ENCODE assay signal across 9 cellular contexts in the genomic region with DNA sequence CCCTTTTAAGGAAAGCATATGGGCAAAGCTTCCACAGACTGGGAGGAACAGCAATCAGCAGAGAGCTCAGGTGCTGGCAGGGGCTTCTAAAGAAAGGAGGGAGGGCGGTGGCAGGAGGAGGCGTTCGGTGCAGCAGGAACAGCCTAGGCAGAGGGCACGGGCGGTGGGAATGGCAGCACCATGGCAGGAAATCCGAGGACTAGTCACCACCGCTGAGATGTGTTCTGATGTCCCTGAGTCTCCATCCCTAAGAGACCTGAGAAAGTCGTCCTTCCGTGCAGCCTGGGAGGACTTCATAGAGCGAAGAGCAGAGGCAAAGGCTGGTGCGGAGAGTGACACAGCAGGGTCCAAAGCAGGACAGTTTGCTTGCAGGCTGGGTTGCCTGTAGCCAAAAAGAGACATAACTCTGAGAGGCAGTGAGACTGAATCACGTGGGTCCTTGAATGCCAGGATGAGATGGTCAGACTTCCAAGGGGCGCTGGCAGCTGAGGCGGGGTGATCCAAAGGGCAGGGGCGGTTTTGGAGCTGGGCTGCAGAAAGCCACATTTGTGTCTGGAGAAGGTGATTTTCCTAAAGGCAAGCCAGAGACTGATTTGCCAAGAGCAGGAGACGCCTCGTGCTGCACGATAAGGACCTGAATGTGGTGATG. TPM values are rescaled to one million over a fixed set of nuclear protein-coding genes. Genes with fewer than 3 reads are reported as not detected.
DNase-seq lines count a peak whose midpoint lies in the region; FAIRE-seq and TF ChIP-seq lines count a peak whose summit lies in the region.
"Had no signal": no experiment of that assay in that cellular context is flagged by ENCODE, and none has a peak within 500 bp of the region (broad histone marks: within the 10 kb centered on the region; RNA-seq: fewer than 3 reads in every experiment).

No MANE protein-coding gene starts in this region.

- no peak overlapping the region for H3K27ac Mint-ChIP-seq in T-helper 1 cell treated with Interleukin-12 subunit alpha and Interleukin-12 subunit beta and Interleukin-4 antibody, amounts not matched to agents 30 μg/mL and 1 μg/mL, for 36 hours

- no peaks in the 10 kb centered on the region for H3K9me2 ChIP-seq in OCI-LY7 (ENCODE audit: insufficient read depth, low read length)

- peak overlapping the region; percentile 88 for H3K4me2 ChIP-seq in OCI-LY7 (ENCODE audit: low read length)

- H3K4me3 Mint-ChIP-seq in T-helper 1 cell treated with Interleukin-12 subunit alpha and Interleukin-12 subunit beta and Interleukin-4 antibody, amounts not matched to agents 30 μg/mL and 1 μg/mL, for 36 hours, result peak overlapping the region; percentile 45

- peaks cover 9% of the 10 kb centered on the region for H3K4me1 Mint-ChIP-seq in T-helper 1 cell treated with Interleukin-12 subunit alpha and Interleukin-12 subunit beta and Interleukin-4 antibody, amounts not matched to agents 30 μg/mL and 1 μg/mL, for 36 hours (ENCODE audit: low read depth)

- H3K79me2 ChIP-seq in OCI-LY7 (ENCODE audit: insufficient read depth, low read depth, low read length), result no peaks in the 10 kb centered on the region; the same call in 1 of the 2 replicates

- peak overlapping the region; percentile 82 for H3K4me3 ChIP-seq in OCI-LY7 (ENCODE audit: low read depth, low read length, poor library complexity, severe bottlenecking)
- no peak overlapping the region for H3K4me3 ChIP-seq in fibroblast of villous mesenchyme (ENCODE audit: low read depth, low read length)
- no peak overlapping the region for H3K4me3 ChIP-seq in small intestine (ENCODE audit: low read depth in 1 of 2, low read length in 2 of 2)

- DNase-seq in T-helper 1 cell, result no peak
- no peak for DNase-seq in OCI-LY7 (ENCODE audit: low spot score)
- DNase-seq in fibroblast of villous mesenchyme (ENCODE audit: low read depth), result peak; percentile 3
- peak; percentile 37 for DNase-seq in small intestine
- no peak for DNase-seq in NCI-H748 treated with DMSO at 0.1 percent for 48 hours (lab: John Stamatoyannopoulos, UW)
- DNase-seq in NCI-H524 (lab: John Stamatoyannopoulos, UW), result no peak
- DNase-seq in NCI-H1436 (lab: John Stamatoyannopoulos, UW), result no peak
- DNase-seq: upper lobe of left lung had no signal

- peak overlapping the region; percentile 81 for H3K27ac ChIP-seq in OCI-LY7 (ENCODE audit: low read depth, low read length, poor library complexity, severe bottlenecking)
- H3K27ac ChIP-seq in small intestine (ENCODE audit: low read depth in 1 of 2, low read length in 1 of 2), result peak overlapping the region; percentile 13 to 19

- intact Hi-C loops in OCI-LY7 (cut with micrococcal nuclease; ENCODE audit: unreplicated experiment), result no loop called here

- CTCF ChIA-PET in OCI-LY7 (lab: Charles Lee; ENCODE audit: unreplicated experiment), result interaction anchor here (2.6 kb wide), 1 partner anchor 9 kb away, joined by 13 read pairs; no protein-coding TSS in a partner anchor

- H3K27me3 ChIP-seq in small intestine (ENCODE audit: control insufficient read depth in 2 of 2, insufficient read depth in 2 of 2, low read length in 2 of 2), result no peaks in the 10 kb centered on the region

- H2AFZ ChIP-seq in OCI-LY7 (ENCODE audit: low read length), result no peak overlapping the region

- H3K36me3 ChIP-seq in OCI-LY7 (ENCODE audit: insufficient read depth, low read length) (no peaks in the 10 kb centered on the region), small intestine (ENCODE audit: control insufficient read depth in 2 of 2, insufficient read depth in 2 of 2, low read length in 2 of 2) (no peaks in the 10 kb centered on the region)
- H3K36me3 ChIP-seq: upper lobe of left lung had no signal

- peaks cover 20% of the 10 kb centered on the region for H3K27me3 Mint-ChIP-seq in T-helper 1 cell treated with Interleukin-12 subunit alpha and Interleukin-12 subunit beta and Interleukin-4 antibody, amounts not matched to agents 30 μg/mL and 1 μg/mL, for 36 hours (ENCODE audit: low read depth)

- POLR2A ChIA-PET in OCI-LY7 (lab: Charles Lee), result interaction anchor here (1.3 to 7.2 kb wide), 7 partner anchors 11 to 178 kb away, joined by 3 to 113 read pairs (median 6); no protein-coding TSS in a partner anchor

- H3K4me1 ChIP-seq in OCI-LY7 (ENCODE audit: insufficient read depth, low read length, poor library complexity, severe bottlenecking), result peaks cover 50% of the 10 kb centered on the region
- peaks cover 0 to 7% of the 10 kb centered on the region in 2 donors for H3K4me1 ChIP-seq in small intestine (ENCODE audit: control insufficient read depth in 2 of 2, insufficient read depth in 1 of 2, low read depth in 1 of 2, low read length in 1 of 2)

- 12 to 31% (median 17%) methylated on average over 18 of the region's 18 CpGs for WGBS in small intestine, 3 donors

- BruUV-seq in OCI-LY7 (replicated peaks; lab: Mats Ljungman, UMichigan), result no TSS peak

- no peaks in the 10 kb centered on the region for H4K20me1 ChIP-seq in OCI-LY7 (ENCODE audit: insufficient read depth, low read length)

- H3K9me3 ChIP-seq in OCI-LY7 (ENCODE audit: low read length) (no peaks in the 10 kb centered on the region), small intestine (ENCODE audit: control insufficient read depth, low read depth) (no peaks in the 10 kb centered on the region)
- H3K9me3 ChIP-seq: upper lobe of left lung had no signal

- TF ChIP-seq CTCF in OCI-LY7 (conservative IDR thresholded peaks at IDR 0.05; ENCODE audit: low read length), result no peak
- TF ChIP-seq CTCF in fibroblast of villous mesenchyme (IDR thresholded peaks at IDR 0.05; ENCODE audit: insufficient read depth, low read depth, low read length), result no peak

- no peaks in the 10 kb centered on the region for H3K36me3 Mint-ChIP-seq in T-helper 1 cell treated with Interleukin-12 subunit alpha and Interleukin-12 subunit beta and Interleukin-4 antibody, amounts not matched to agents 30 μg/mL and 1 μg/mL, for 36 hours (ENCODE audit: low read depth)

- no peaks in the 10 kb centered on the region for H3K9me3 Mint-ChIP-seq in T-helper 1 cell treated with Interleukin-12 subunit alpha and Interleukin-12 subunit beta and Interleukin-4 antibody, amounts not matched to agents 30 μg/mL and 1 μg/mL, for 36 hours

- FAIRE-seq in small intestine (lab: Jason Lieb, UNC), result no peak

RNA-seq across cellular contexts. Expression of gene GRID1, which starts 35.8 kb away (rescaled TPM):
- 0.75 and 1.6 TPM in 2 replicates for total RNA-seq in OCI-LY7 (2014; rRNA removed; shearing (Covaris generic))
- 3.1 and 3.7 TPM in 2 replicates for total RNA-seq in OCI-LY7 (2022)
- total RNA-seq in fibroblast of villous mesenchyme, result under 0.01 TPM in 1 of 2 replicates, not detected in the other
- polyA plus RNA-seq in small intestine, result 1 to 10 TPM in 1 of 3 donors, under 1 TPM in 1, not detected in 1; 0.27 to 1.1 TPM

Comparison
In these comparisons a context has a peak if more than half of its experiments do, and no peak if none do; other contexts are left out.
1. DNase-seq: peak in fibroblast of villous mesenchyme (single experiment) and small intestine (single experiment); none in T-helper 1 cell (0 of 5), OCI-LY7 (single experiment), NCI-H748 treated with DMSO at 0.1 percent for 48 hours (single experiment), NCI-H524 (0 of 2) and NCI-H1436 (single experiment).